Comparison of ENCODE assay signal across 26 cellular contexts in the genomic region with DNA sequence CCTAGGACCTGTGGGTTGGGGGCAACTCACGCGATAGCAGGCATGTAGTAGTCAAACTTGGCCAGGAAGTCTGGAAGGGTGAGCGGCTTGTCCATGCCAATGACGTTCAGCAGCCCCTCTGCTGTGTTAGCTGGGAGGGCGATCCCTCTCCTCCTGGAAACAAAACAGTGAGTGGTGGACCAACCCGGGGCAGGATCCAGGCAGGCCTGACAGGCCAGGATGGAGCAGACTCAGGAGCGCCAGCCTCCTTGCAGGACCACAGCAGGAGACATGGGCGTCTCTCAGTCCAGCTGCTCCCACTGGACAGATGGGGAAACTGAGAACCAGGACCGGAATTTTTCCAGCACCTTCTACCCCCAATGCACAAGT.
"Had no signal": no experiment of that assay in that cellular context is flagged by ENCODE, and none has a peak within 500 bp of the region (broad histone marks: within the 10 kb centered on the region; RNA-seq: fewer than 3 reads in every experiment).

No MANE protein-coding gene starts in this region.

- H3K27me3 ChIP-seq: body of pancreas, esophagus squamous epithelium, gastroesophageal sphincter had no signal

- H3K4me1 Mint-ChIP-seq: activated CD4-positive, alpha-beta memory T cell treated with anti-CD3 and anti-CD28 coated beads, Interleukin-2, amount 10 ng/mL, durations not matched to agents 7 days and 5 days had no signal

- H3K27me3 Mint-ChIP-seq: activated B cell treated with CpG ODN at 0.5 μM for 24 hours; activated CD4-positive, alpha-beta memory T cell treated with anti-CD3 and anti-CD28 coated beads, Interleukin-2, amount 10 ng/mL, durations not matched to agents 7 days and 5 days; activated CD4-positive, alpha-beta T cell treated with anti-CD3 and anti-CD28 coated beads, Interleukin-2, amount 10 ng/mL, durations not matched to agents 24 days and 14 days; activated naive CD8-positive, alpha-beta T cell; activated T-helper 17 cell treated with anti-CD3 and anti-CD28 coated beads, Interleukin-2, amount 50 U/mL, for 72 hours; T-helper 17 cell had no signal

- ATAC-seq: activated CD4-positive, CD25-positive, alpha-beta regulatory T cell treated with anti-CD3 and anti-CD28 coated beads, Interleukin-2, amount 50 U/mL, for 24 hours; activated T-cell treated with anti-CD3 and anti-CD28 coated beads, Interleukin-2, amount 50 U/mL, for 4 hours; activated T-helper 17 cell treated with anti-CD3 and anti-CD28 coated beads, Interleukin-2, amount 50 U/mL, for 72 hours; body of pancreas; gastroesophageal sphincter; T-helper 17 cell had no signal

- H3K9me3 Mint-ChIP-seq: activated B cell treated with CpG ODN at 0.5 μM for 24 hours; activated CD4-positive, alpha-beta memory T cell treated with anti-CD3 and anti-CD28 coated beads, Interleukin-2, amount 10 ng/mL, durations not matched to agents 7 days and 5 days; activated CD4-positive, alpha-beta T cell treated with anti-CD3 and anti-CD28 coated beads, Interleukin-2, amount 10 ng/mL, durations not matched to agents 24 days and 14 days; activated T-cell treated with anti-CD3 and anti-CD28 coated beads, Interleukin-2, amount 50 U/mL, for 4 hours; activated T-helper 17 cell treated with anti-CD3 and anti-CD28 coated beads, Interleukin-2, amount 50 U/mL, for 72 hours; T-helper 2 cell treated with Interferon-gamma antibody and Interleukin-4, amounts not matched to agents 5 μg/mL and 100 μg/mL, for 36 hours had no signal

- H3K9me3 ChIP-seq: body of pancreas, esophagus squamous epithelium, gastroesophageal sphincter had no signal

- H3K27ac Mint-ChIP-seq: activated B cell treated with CpG ODN at 0.5 μM for 24 hours; activated CD4-positive, alpha-beta memory T cell treated with anti-CD3 and anti-CD28 coated beads, Interleukin-2, amount 10 ng/mL, durations not matched to agents 7 days and 5 days; activated CD4-positive, alpha-beta T cell treated with anti-CD3 and anti-CD28 coated beads, Interleukin-2, amount 10 ng/mL, durations not matched to agents 24 days and 14 days; activated naive CD8-positive, alpha-beta T cell; activated T-helper 17 cell treated with anti-CD3 and anti-CD28 coated beads, Interleukin-2, amount 50 U/mL, for 72 hours; T-helper 17 cell; T-helper 2 cell treated with Interferon-gamma antibody and Interleukin-4, amounts not matched to agents 5 μg/mL and 100 μg/mL, for 36 hours had no signal

- H3K27ac ChIP-seq: body of pancreas, epithelial cell of prostate, esophagus squamous epithelium, gastroesophageal sphincter, WERI-Rb-1 had no signal

- H3K4me3 Mint-ChIP-seq: activated B cell treated with CpG ODN at 0.5 μM for 24 hours; activated CD4-positive, alpha-beta memory T cell treated with anti-CD3 and anti-CD28 coated beads, Interleukin-2, amount 10 ng/mL, durations not matched to agents 7 days and 5 days; activated CD4-positive, alpha-beta T cell treated with anti-CD3 and anti-CD28 coated beads, Interleukin-2, amount 10 ng/mL, durations not matched to agents 24 days and 14 days; activated naive CD8-positive, alpha-beta T cell; activated T-cell treated with anti-CD3 and anti-CD28 coated beads, Interleukin-2, amount 50 U/mL, for 4 hours; activated T-helper 17 cell treated with anti-CD3 and anti-CD28 coated beads, Interleukin-2, amount 50 U/mL, for 72 hours; T-helper 17 cell; T-helper 2 cell treated with Interferon-gamma antibody and Interleukin-4, amounts not matched to agents 5 μg/mL and 100 μg/mL, for 36 hours had no signal

- DNase-seq: activated B cell treated with CpG ODN at 0.5 μM for 24 hours; activated CD4-positive, alpha-beta memory T cell treated with anti-CD3 and anti-CD28 coated beads, Interleukin-2, amount 10 ng/mL, durations not matched to agents 7 days and 5 days; activated CD4-positive, alpha-beta T cell treated with anti-CD3 and anti-CD28 coated beads, Interleukin-2, amount 10 ng/mL, durations not matched to agents 24 days and 14 days; activated CD4-positive, alpha-beta T cell treated with anti-CD3 and anti-CD28 coated beads, Interleukin-2, amount 50 U/mL, for 4 hours; activated CD8-positive, alpha-beta memory T cell treated with anti-CD3 and anti-CD28 coated beads for 24 hours; activated effector memory CD4-positive, alpha-beta T cell treated with Interleukin-2 at 50 U/mL for 16 hours; activated gamma-delta T cell treated with Interleukin-2 at 50 U/mL for 16 hours; activated naive CD4-positive, alpha-beta T cell treated with anti-CD3 and anti-CD28 coated beads, Interleukin-2, amount 50 U/mL, for 16 hours; activated naive CD4-positive, alpha-beta T cell treated with Interleukin-2 at 50 U/mL for 16 hours; activated T-cell treated with anti-CD3 and anti-CD28 coated beads, Interleukin-2, amount 50 U/mL, for 4 hours; amniotic stem cell; aorta; body of pancreas; effector CD8-positive, alpha-beta T cell; esophagus squamous epithelium; foreskin melanocyte; T-helper 1 cell; T-helper 17 cell; T1000; WERI-Rb-1 had no signal

- H3K4me3 ChIP-seq: body of pancreas, esophagus squamous epithelium, gastroesophageal sphincter had no signal
